Comparison of ENCODE assay signal across 8 cellular contexts in the genomic region with DNA sequence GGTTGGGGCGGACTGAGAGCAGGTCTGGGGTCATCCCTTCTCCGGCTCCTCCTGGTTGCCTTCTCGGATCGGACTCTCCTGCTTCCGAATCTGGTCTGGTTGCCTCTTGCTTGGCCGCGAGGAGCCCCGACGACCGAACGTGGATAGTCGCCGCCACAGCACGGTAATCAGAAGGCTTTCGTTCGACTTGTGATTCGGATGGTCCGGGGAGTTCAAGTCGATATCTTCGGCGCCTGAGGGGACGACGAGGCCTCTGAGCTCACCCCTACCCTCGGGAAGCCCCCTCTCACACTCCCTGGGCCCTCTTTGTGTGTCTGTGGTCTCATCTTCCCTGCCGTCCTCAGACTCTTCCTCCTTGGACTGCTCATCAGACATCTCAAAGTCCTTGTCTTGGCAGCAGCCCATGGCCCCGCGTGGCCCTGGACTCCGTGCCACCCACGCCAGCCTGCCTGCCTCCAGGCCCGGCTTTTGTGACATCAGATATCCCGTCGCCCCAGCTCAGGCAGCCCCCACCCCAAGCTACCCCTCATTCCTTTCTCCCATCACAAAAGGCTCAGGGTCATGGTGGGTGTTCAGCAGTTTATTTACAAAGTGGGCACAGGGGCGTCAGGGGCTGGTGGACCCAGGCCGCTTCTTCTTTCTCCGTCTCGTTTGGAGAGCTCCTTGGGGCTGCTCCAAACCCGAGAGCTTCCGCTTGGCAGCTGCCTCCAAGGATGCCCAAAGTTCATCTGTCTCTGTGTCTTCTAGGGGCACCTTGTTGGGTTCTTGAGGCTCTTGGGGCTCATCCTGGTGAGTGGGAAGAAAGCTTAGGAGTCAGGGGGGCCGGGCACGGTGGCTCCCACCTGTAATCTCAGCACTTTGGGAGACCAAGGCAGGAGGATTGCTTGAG. TPM values are rescaled to one million over a fixed set of nuclear protein-coding genes. Genes with fewer than 3 reads are reported as not detected.
DNase-seq lines count a peak whose midpoint lies in the region; ATAC-seq, FAIRE-seq and TF ChIP-seq lines count a peak whose summit lies in the region.

A gene (minus strand): TSS at position 496 of the 889 bp plus-strand sequence.

- intact Hi-C loops in PC-9 (cut with micrococcal nuclease; ENCODE audit: unreplicated experiment) = loop anchor here (1.0 to 2.0 kb wide), 2 partner anchors 27 to 452 kb away; a partner anchor contains a TSS

- H3K4me2 ChIP-seq in PC-9 = peak within 1 kb of the TSS; percentile 100

- H3K27me3 ChIP-seq in PC-9 (ENCODE audit: insufficient read depth, low read depth) (no peaks in the 10 kb centered on the region), endocrine pancreas (ENCODE audit: control insufficient read depth, insufficient read depth, low read length) (no peaks in the 10 kb centered on the region)

- H3K36me3 Mint-ChIP-seq in naive B cell = peaks cover 9 to 11% of the 10 kb centered on the region in 2 donors

- BruUV-seq in PC-9 (replicated peaks; lab: Mats Ljungman, UMichigan) = TSS peak; percentile 82

- TF ChIP-seq POLR2A in H54 (IDR thresholded peaks at IDR 0.05; ENCODE audit: low read depth, low read length) = no peak

- H3K79me2 ChIP-seq in PC-9 (ENCODE audit: low read depth) = peaks cover 66% of the 10 kb centered on the region

- peaks cover 17% of the 10 kb centered on the region for H4K20me1 ChIP-seq in PC-9 (ENCODE audit: insufficient read depth)

- no peaks in the 10 kb centered on the region for H3K27me3 Mint-ChIP-seq in naive B cell

- no peaks in the 10 kb centered on the region for H3K9me3 Mint-ChIP-seq in naive B cell

- H3F3A ChIP-seq in PC-9 (ENCODE audit: insufficient read depth, low read depth) = peaks cover 39% of the 10 kb centered on the region

- H3K9me3 ChIP-seq in PC-9 (ENCODE audit: insufficient read depth, low read depth) (no peaks in the 10 kb centered on the region), endocrine pancreas (ENCODE audit: control insufficient read depth, low read length) (no peaks in the 10 kb centered on the region)

- CTCF ChIA-PET in PC-9 (lab: Charles Lee) = interaction anchor here (1.0 kb wide), 1 partner anchor 48 kb away, joined by 5 read pairs; a partner anchor contains a TSS

- ATAC-seq in naive B cell (ENCODE audit: low read depth in 2 of 2) = peak; percentile 2 to 3

- no peak for FAIRE-seq in H54 (lab: Jason Lieb, UNC)

- H3K4me3 ChIP-seq in PC-9 (peak within 1 kb of the TSS; percentile 100), endocrine pancreas (ENCODE audit: control insufficient read depth, insufficient read depth, low read length) (peak within 1 kb of the TSS; percentile 65)

- H3K9me2 ChIP-seq in PC-9 (ENCODE audit: insufficient read depth) = no peaks in the 10 kb centered on the region

- peak within 1 kb of the TSS; percentile 77 for H3K27ac ChIP-seq in PC-9

- H2AFZ ChIP-seq in PC-9 = peak within 1 kb of the TSS; percentile 76

- peak within 1 kb of the TSS; percentile 90 to 100 (median 98) for H3K4me3 Mint-ChIP-seq in naive B cell

- H3K27ac Mint-ChIP-seq in naive B cell = peak within 1 kb of the TSS; percentile 97 to 100 (median 99)

- POLR2A ChIA-PET in PC-9 (lab: Charles Lee; ENCODE audit: unreplicated experiment) = interaction anchor here (0.6 to 1.3 kb wide), 6 partner anchors 9 to 168 kb away, joined by 5 to 19 read pairs (median 10); a partner anchor contains a TSS

- DNase-seq in EH (ENCODE audit: low read depth) (peak; percentile 45), H54 (ENCODE audit: insufficient read length, low spot score) (peak; percentile 33), PC-9 (peak in 1 of 2 experiments; percentile 3), naive B cell (no peak), NOMO-1 treated with dmso at 0.1 percent for 144 hours (lab: John Stamatoyannopoulos, UW; ENCODE audit: unreplicated experiment) (no peak), NOMO-1 treated with DMSO at 0.1 percent for 48 hours (lab: John Stamatoyannopoulos, UW; ENCODE audit: unreplicated experiment) (no peak), kidney glomerular epithelial cell (lab: John Stamatoyannopoulos, UW) (no peak)

- H3K4me1 Mint-ChIP-seq in naive B cell = peaks cover 38 to 55% (median 47%) of the 10 kb centered on the region in 3 donors

- H3K4me1 ChIP-seq in PC-9 (replicated peaks; ENCODE audit: insufficient read depth) = peaks cover 22% of the 10 kb centered on the region
- peaks cover 7% of the 10 kb centered on the region for H3K4me1 ChIP-seq in endocrine pancreas (ENCODE audit: control insufficient read depth, insufficient read depth, low read length)

- no peak for TF ChIP-seq CTCF in PC-9 (conservative IDR thresholded peaks at IDR 0.05)

- H3K36me3 ChIP-seq in PC-9 (ENCODE audit: low read depth) = peaks cover 33% of the 10 kb centered on the region
- no peaks in the 10 kb centered on the region for H3K36me3 ChIP-seq in endocrine pancreas (ENCODE audit: control insufficient read depth, insufficient read depth, low read length)

- peak within 1 kb of the TSS; percentile 94 for H3K9ac ChIP-seq in endocrine pancreas (ENCODE audit: control insufficient read depth, insufficient read depth, low read length)

RNA-seq across cellular contexts. Expression of the gene that starts here (rescaled TPM):
- total RNA-seq in PC-9 (2021) = not detected in 2 replicates
- polyA plus RNA-seq in naive B cell (ENCODE audit: low read depth in 6 of 6) = 1 to 10 TPM in 5 of 6 donors, not detected in 1; 2.3 to 7.0 (median 3.7) TPM

Comparison
In these comparisons a context has a peak if more than half of its experiments do, and no peak if none do; other contexts are left out.
1. DNase-seq: peak in EH (single experiment) and H54 (single experiment); none in naive B cell (single experiment), NOMO-1 treated with dmso at 0.1 percent for 144 hours (single experiment), NOMO-1 treated with DMSO at 0.1 percent for 48 hours (single experiment) and kidney glomerular epithelial cell (single experiment).